ENCODE assay signal across 3 cellular contexts in the genomic region with DNA sequence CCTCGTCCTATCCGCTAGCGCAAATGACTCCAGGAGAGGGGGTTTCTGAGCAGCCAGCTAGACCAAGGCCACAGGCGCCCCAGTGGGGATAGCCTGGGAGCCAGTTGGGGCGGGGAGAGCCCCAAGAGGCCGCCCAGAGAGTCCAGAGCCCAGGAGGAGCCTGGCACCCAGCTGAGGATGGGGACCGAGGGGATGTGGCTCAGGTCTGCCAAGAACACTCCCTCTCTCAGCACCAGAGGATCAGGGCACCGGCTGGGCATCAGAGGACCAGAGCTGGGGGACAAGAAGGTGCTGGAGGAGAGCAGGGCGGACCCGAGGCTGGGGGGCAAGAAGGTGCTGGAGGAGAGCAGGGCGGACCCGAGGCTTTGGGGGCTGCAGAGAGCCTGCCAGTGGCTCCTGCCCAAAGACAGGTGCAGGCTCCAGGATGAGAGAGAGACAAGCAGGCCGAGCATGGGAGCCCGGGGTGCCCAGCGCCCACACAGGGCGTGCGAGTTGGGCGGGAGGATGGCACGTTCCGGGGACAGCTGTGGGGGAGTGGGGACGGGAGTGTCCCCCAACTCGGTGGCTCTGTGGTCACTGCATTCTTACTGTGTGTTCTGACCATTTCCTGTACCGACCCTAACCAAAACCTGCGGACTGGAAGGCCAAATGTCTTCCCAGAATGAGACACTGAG.
TF ChIP-seq lines count a peak whose summit lies in the region.

No MANE protein-coding gene starts in this region.

TF ChIP-seq in SK-N-SH treated with all-trans-retinoic acid at 6 μM for 48 hours, 23 proteins besides CTCF, POLR2A, EP300 and RAD21:
- TF ChIP-seq ARNTL (CRISPR knock-in tag; IDR thresholded peaks at IDR 0.05; ENCODE audit: borderline replicate concordance, low read depth), result no peak
- no peak for TF ChIP-seq TOX (CRISPR knock-in tag; IDR thresholded peaks at IDR 0.05; ENCODE audit: borderline replicate concordance)
- no peak for TF ChIP-seq ZNF565 (CRISPR knock-in tag; conservative IDR thresholded peaks at IDR 0.05; ENCODE audit: low read depth)

TF ChIP-seq in SK-N-SH, 30 proteins besides CTCF, POLR2A, EP300 and RAD21:
- TF ChIP-seq FOXJ3 (CRISPR knock-in tag; IDR thresholded peaks at IDR 0.05) (no peak), MXI1 (IDR thresholded peaks at IDR 0.05; ENCODE audit: low read depth, low read length) (no peak), NFIC (IDR thresholded peaks at IDR 0.05; ENCODE audit: borderline replicate concordance) (no peak), TCF12 (IDR thresholded peaks at IDR 0.05) (no peak), POLR2AphosphoS5 (IDR thresholded peaks at IDR 0.05; ENCODE audit: low read depth, low read length) (no peak), RFX5 (IDR thresholded peaks at IDR 0.05; ENCODE audit: low read length) (no peak), YY1 (IDR thresholded peaks at IDR 0.05; ENCODE audit: low read depth) (no peak), RCOR1 (IDR thresholded peaks at IDR 0.05; ENCODE audit: low read length) (no peak), CHD2 (IDR thresholded peaks at IDR 0.05; ENCODE audit: low read length, partially characterized antibody) (no peak), SMC3 (IDR thresholded peaks at IDR 0.05; ENCODE audit: low read depth, low read length) (no peak), NRF1 (IDR thresholded peaks at IDR 0.05; ENCODE audit: low read depth, low read length) (no peak), FOXM1 (IDR thresholded peaks at IDR 0.05; ENCODE audit: low read depth) (no peak), EZH2phosphoT487 (IDR thresholded peaks at IDR 0.05; ENCODE audit: borderline replicate concordance, low read depth) (no peak), JUND (IDR thresholded peaks at IDR 0.05) (no peak)
- TF ChIP-seq, protein P1, sequence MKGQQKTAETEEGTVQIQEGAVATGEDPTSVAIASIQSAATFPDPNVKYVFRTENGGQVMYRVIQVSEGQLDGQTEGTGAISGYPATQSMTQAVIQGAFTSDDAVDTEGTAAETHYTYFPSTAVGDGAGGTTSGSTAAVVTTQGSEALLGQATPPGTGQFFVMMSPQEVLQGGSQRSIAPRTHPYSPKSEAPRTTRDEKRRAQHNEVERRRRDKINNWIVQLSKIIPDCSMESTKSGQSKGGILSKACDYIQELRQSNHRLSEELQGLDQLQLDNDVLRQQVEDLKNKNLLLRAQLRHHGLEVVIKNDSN (IDR thresholded peaks at IDR 0.05; ENCODE audit: borderline replicate concordance, low read depth), result no peak

TF ChIP-seq in IMR-90, 13 proteins besides CTCF, POLR2A, EP300 and RAD21:
- TF ChIP-seq MXI1 (IDR thresholded peaks at IDR 0.05; ENCODE audit: borderline replicate concordance, low read depth, low read length) (no peak), MAFK (IDR thresholded peaks at IDR 0.05; ENCODE audit: low read depth, low read length) (no peak), BHLHE40 (IDR thresholded peaks at IDR 0.05; ENCODE audit: low read depth, low read length) (no peak), MAZ (IDR thresholded peaks at IDR 0.05; ENCODE audit: borderline replicate concordance, low read depth, low read length) (no peak), FOS (IDR thresholded peaks at IDR 0.05; ENCODE audit: low read depth, low read length) (no peak), RCOR1 (IDR thresholded peaks at IDR 0.05; ENCODE audit: insufficient replicate concordance, low read length) (no peak), USF2 (IDR thresholded peaks at IDR 0.05; ENCODE audit: low read depth, low read length) (no peak), NFE2L2 (IDR thresholded peaks at IDR 0.05; ENCODE audit: low read depth, low read length) (no peak)
